In the genomic region with DNA sequence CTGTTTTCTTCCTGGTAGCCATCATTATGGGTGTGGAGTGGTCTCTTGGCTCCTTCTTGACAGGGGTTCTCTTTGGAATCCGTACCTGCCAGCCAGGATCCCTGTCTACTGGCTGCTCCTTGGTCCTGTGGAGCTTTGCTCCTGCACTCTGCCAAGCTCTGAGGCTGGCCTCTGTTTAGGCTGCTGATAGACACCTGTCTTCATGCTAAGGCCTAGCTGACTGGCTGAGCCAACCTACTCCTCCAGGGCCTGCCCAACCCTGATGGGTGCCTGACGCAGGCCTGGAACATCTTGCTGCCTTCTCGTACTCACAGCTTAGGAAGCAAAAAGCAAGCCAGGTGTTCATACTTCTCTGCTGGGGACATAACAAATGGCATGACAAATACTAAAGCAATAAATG, we compare ENCODE assay signal across 24 cellular contexts.
DNase-seq lines count a peak whose midpoint lies in the region; ATAC-seq and TF ChIP-seq lines count a peak whose summit lies in the region.
"Had no signal": no experiment of that assay in that cellular context is flagged by ENCODE, and none has a peak within 500 bp of the region (broad histone marks: within the 10 kb centered on the region; RNA-seq: fewer than 3 reads in every experiment).

No MANE protein-coding gene starts in this region.

- H3K27ac Mint-ChIP-seq in osteocyte (ENCODE audit: unreplicated experiment): no peak overlapping the region
- H3K27ac Mint-ChIP-seq: CD14-positive monocyte; CD4-positive, alpha-beta T cell; CD8-positive, alpha-beta memory T cell; GM23338; H9 had no signal

- no peaks in the 10 kb centered on the region for H3K27me3 Mint-ChIP-seq in osteocyte (ENCODE audit: unreplicated experiment)
- H3K27me3 Mint-ChIP-seq: CD4-positive, alpha-beta T cell had no signal

- no peak for TF ChIP-seq CTCF in osteocyte (IDR thresholded peaks at IDR 0.05)
- no peak for TF ChIP-seq CTCF in breast epithelium (IDR thresholded peaks at IDR 0.05)

- no peak overlapping the region for H3K4me3 Mint-ChIP-seq in osteocyte (ENCODE audit: unreplicated experiment)
- H3K4me3 Mint-ChIP-seq: CD14-positive monocyte; CD4-positive, alpha-beta T cell; CD8-positive, alpha-beta memory T cell; GM23338; H9 had no signal

- no peaks in the 10 kb centered on the region for H3K36me3 ChIP-seq in SK-N-MC (ENCODE audit: insufficient read depth, low read length)
- H3K36me3 ChIP-seq in breast epithelium: no peaks in the 10 kb centered on the region
- H3K36me3 ChIP-seq: BE2C; BLaER1 treated with 17β-estradiol and CSF1 and Interleukin-3, amounts not matched to agents 10 nM and 100 nM had no signal

- H3K27ac ChIP-seq in SK-N-MC: 0 out of 2 replicates have a peak overlapping the region, but pooled peaks have one; percentile 64
- H3K27ac ChIP-seq in breast epithelium: no peak overlapping the region
- H3K27ac ChIP-seq: A549 had no signal

- H3K27me3 ChIP-seq in breast epithelium: no peaks in the 10 kb centered on the region
- H3K27me3 ChIP-seq: BE2C; BLaER1 treated with 17β-estradiol and CSF1 and Interleukin-3, amounts not matched to agents 10 nM and 100 nM had no signal

- no peaks in the 10 kb centered on the region for H3K36me3 Mint-ChIP-seq in osteocyte (ENCODE audit: unreplicated experiment)
- H3K36me3 Mint-ChIP-seq: CD14-positive monocyte; CD8-positive, alpha-beta memory T cell had no signal

- H3K4me1 ChIP-seq in breast epithelium: no peaks in the 10 kb centered on the region
- H3K4me1 ChIP-seq: A549 had no signal

- no peak overlapping the region for H3K9ac ChIP-seq in SK-N-MC (ENCODE audit: insufficient read length)
- H3K9ac ChIP-seq: BLaER1 treated with 17β-estradiol and CSF1 and Interleukin-3, amounts not matched to agents 10 nM and 100 nM had no signal

- H3K4me3 ChIP-seq in SK-N-MC: peak overlapping the region; percentile 28; the same call in 1 of the 2 replicates
- no peak overlapping the region for H3K4me3 ChIP-seq in breast epithelium
- H3K4me3 ChIP-seq: A549; BLaER1 treated with 17β-estradiol and CSF1 and Interleukin-3, amounts not matched to agents 10 nM and 100 nM; GM12878; GM23338 had no signal

- DNase-seq in SK-N-MC (ENCODE audit: low read depth, low spot score) (no peak), islet precursor cell (peak; percentile 24), osteocyte (ENCODE audit: extremely low spot score, unreplicated experiment) (peak; percentile 46), ureter (ENCODE audit: low spot score) (peak; percentile 7), HPDE6-E6E7 (ENCODE audit: extremely low spot score) (no peak), breast epithelium (ENCODE audit: low spot score in 2 of 2) (no peak)
- DNase-seq: 8988T; ACHN; AML-193; BE2C; CD4-positive, alpha-beta T cell; CD8-positive, alpha-beta memory T cell; DMS 273 treated with DMSO at 0.1 percent for 48 hours; DMS79; EL; GDM1; H9 had no signal

- no peaks in the 10 kb centered on the region for H3K9me3 ChIP-seq in SK-N-MC (ENCODE audit: low read depth, low read length)
- no peaks in the 10 kb centered on the region for H3K9me3 ChIP-seq in breast epithelium
- H3K9me3 ChIP-seq: A549, BE2C had no signal

- no peaks in the 10 kb centered on the region for H3K4me1 Mint-ChIP-seq in osteocyte (ENCODE audit: unreplicated experiment)
- H3K4me1 Mint-ChIP-seq: GM23338 had no signal

- ATAC-seq in HG03045 (IDR thresholded peaks at IDR 0.05; ENCODE audit: unreplicated experiment): no peak
- ATAC-seq: A549, GM23338, HCT116 had no signal

- intact Hi-C loops in breast epithelium (cut with DNase I; ENCODE audit: low total_unique reads): no loop called here

- TF ChIP-seq POLR2A in breast epithelium (IDR thresholded peaks at IDR 0.05): no peak

- no peaks in the 10 kb centered on the region for H3K9me3 Mint-ChIP-seq in osteocyte (ENCODE audit: unreplicated experiment)
- H3K9me3 Mint-ChIP-seq: CD4-positive, alpha-beta T cell; CD8-positive, alpha-beta memory T cell had no signal

Comparison
In these comparisons a context has a peak if more than half of its experiments do, and no peak if none do; other contexts are left out.
1. DNase-seq: peak in islet precursor cell (single experiment), osteocyte (single experiment) and ureter (single experiment); none in SK-N-MC (single experiment), HPDE6-E6E7 (single experiment) and breast epithelium (0 of 2).